ENCODE assay signal across 1 cellular context in the genomic region with DNA sequence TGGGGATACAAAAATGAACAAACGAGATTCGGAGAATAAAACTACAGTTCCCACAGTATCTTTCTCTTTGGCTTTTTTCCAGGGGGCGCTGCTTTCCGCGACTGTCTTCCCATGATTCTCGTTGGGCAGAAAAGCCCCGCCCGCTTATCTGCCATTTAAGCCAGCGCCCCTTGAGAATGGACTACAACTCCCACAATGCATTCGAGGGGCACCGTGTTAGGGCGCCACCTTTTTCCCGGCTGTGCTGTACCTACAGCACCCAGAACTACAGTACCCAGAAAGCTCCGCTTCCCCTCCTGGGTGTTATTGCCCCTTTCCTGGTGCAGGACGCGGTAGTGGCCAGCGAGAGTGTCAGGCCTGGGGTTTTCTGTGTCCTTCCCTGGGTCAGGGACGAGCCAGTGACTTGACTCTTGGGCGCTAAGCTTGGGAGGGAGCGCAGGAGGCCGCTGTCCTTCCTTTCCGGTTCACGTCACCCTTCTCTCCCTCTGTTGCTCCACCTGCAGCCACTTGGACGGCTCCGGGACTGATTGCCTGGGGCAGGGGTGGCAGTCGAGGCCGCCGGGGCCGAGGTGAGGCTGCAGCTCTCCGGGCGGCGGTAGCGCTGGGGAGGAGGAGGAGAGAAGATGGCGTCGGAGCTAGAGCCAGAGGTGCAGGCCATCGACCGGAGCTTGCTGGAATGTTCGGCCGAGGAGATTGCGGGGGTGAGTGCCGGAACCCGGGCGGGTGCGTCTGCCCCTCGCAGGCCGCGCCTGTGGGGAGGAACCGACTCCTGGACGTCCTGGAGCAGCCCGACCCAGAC.
TF ChIP-seq lines count a peak whose summit lies in the region.

A gene (plus strand): TSS at position 333 of the 799 bp plus-strand sequence. CDS start 291 bp downstream, at position 624.

TF ChIP-seq in K562, 482 proteins besides CTCF, POLR2A, EP300 and RAD21 (continued from another document and continues in another):
- TF ChIP-seq, protein P1, sequence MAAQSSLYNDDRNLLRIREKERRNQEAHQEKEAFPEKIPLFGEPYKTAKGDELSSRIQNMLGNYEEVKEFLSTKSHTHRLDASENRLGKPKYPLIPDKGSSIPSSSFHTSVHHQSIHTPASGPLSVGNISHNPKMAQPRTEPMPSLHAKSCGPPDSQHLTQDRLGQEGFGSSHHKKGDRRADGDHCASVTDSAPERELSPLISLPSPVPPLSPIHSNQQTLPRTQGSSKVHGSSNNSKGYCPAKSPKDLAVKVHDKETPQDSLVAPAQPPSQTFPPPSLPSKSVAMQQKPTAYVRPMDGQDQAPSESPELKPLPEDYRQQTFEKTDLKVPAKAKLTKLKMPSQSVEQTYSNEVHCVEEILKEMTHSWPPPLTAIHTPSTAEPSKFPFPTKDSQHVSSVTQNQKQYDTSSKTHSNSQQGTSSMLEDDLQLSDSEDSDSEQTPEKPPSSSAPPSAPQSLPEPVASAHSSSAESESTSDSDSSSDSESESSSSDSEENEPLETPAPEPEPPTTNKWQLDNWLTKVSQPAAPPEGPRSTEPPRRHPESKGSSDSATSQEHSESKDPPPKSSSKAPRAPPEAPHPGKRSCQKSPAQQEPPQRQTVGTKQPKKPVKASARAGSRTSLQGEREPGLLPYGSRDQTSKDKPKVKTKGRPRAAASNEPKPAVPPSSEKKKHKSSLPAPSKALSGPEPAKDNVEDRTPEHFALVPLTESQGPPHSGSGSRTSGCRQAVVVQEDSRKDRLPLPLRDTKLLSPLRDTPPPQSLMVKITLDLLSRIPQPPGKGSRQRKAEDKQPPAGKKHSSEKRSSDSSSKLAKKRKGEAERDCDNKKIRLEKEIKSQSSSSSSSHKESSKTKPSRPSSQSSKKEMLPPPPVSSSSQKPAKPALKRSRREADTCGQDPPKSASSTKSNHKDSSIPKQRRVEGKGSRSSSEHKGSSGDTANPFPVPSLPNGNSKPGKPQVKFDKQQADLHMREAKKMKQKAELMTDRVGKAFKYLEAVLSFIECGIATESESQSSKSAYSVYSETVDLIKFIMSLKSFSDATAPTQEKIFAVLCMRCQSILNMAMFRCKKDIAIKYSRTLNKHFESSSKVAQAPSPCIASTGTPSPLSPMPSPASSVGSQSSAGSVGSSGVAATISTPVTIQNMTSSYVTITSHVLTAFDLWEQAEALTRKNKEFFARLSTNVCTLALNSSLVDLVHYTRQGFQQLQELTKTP (IDR thresholded peaks at IDR 0.05; ENCODE audit: low read depth in 1 of 2, partially characterized antibody in 2 of 2): peak; percentile 80 to 99
- TF ChIP-seq, protein P2, sequence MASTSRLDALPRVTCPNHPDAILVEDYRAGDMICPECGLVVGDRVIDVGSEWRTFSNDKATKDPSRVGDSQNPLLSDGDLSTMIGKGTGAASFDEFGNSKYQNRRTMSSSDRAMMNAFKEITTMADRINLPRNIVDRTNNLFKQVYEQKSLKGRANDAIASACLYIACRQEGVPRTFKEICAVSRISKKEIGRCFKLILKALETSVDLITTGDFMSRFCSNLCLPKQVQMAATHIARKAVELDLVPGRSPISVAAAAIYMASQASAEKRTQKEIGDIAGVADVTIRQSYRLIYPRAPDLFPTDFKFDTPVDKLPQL (IDR thresholded peaks at IDR 0.05; ENCODE audit: extremely low read depth, insufficient read length): no peak
- TF ChIP-seq HDAC8 (tag; IDR thresholded peaks at IDR 0.05): no peak
- TF ChIP-seq DACH1 (IDR thresholded peaks at IDR 0.05; ENCODE audit: partially characterized antibody): peak; percentile 46
- TF ChIP-seq, protein P3, sequence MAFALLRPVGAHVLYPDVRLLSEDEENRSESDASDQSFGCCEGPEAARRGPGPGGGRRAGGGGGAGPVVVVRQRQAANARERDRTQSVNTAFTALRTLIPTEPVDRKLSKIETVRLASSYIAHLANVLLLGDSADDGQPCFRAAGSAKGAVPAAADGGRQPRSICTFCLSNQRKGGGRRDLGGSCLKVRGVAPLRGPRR (CRISPR knock-in tag; IDR thresholded peaks at IDR 0.05): no peak; the same call in 1 of the 2 replicates
- TF ChIP-seq, protein P4, sequence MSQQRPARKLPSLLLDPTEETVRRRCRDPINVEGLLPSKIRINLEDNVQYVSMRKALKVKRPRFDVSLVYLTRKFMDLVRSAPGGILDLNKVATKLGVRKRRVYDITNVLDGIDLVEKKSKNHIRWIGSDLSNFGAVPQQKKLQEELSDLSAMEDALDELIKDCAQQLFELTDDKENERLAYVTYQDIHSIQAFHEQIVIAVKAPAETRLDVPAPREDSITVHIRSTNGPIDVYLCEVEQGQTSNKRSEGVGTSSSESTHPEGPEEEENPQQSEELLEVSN (IDR thresholded peaks at IDR 0.05; ENCODE audit: borderline replicate concordance in 1 of 2, extremely low read depth in 1 of 2, insufficient read depth in 1 of 2, insufficient read length in 1 of 2, low read depth in 1 of 2, low read length in 1 of 2, poor library complexity in 1 of 2, severe bottlenecking in 1 of 2): peak in 1 of 2 experiments; percentile 20
- peak; percentile 80; the same call in 1 of the 2 replicates for TF ChIP-seq KLF6 (CRISPR knock-in tag; IDR thresholded peaks at IDR 0.05; ENCODE audit: borderline replicate concordance)
- no peak for TF ChIP-seq MAFG (tag; conservative IDR thresholded peaks at IDR 0.05)
- TF ChIP-seq XRCC5 (IDR thresholded peaks at IDR 0.05; ENCODE audit: low read depth, low read length): peak; percentile 79
- TF ChIP-seq, protein P5, sequence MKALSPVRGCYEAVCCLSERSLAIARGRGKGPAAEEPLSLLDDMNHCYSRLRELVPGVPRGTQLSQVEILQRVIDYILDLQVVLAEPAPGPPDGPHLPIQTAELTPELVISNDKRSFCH (CRISPR knock-in tag; IDR thresholded peaks at IDR 0.05): no peak
- TF ChIP-seq, protein P5 (tag; IDR thresholded peaks at IDR 0.05): peak; percentile 85
- TF ChIP-seq RUNX1 (IDR thresholded peaks at IDR 0.05; ENCODE audit: low read depth): no peak
- peak; percentile 85 for TF ChIP-seq EGR1 (conservative IDR thresholded peaks at IDR 0.05)
- TF ChIP-seq, protein P6, sequence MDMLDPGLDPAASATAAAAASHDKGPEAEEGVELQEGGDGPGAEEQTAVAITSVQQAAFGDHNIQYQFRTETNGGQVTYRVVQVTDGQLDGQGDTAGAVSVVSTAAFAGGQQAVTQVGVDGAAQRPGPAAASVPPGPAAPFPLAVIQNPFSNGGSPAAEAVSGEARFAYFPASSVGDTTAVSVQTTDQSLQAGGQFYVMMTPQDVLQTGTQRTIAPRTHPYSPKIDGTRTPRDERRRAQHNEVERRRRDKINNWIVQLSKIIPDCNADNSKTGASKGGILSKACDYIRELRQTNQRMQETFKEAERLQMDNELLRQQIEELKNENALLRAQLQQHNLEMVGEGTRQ (CRISPR knock-in tag; IDR thresholded peaks at IDR 0.05): no peak
- no peak for TF ChIP-seq ZNF586 (CRISPR knock-in tag; conservative IDR thresholded peaks at IDR 0.05)
- peak; percentile 62; the same call in 1 of the 2 replicates for TF ChIP-seq ZBTB1 (CRISPR knock-in tag; IDR thresholded peaks at IDR 0.05; ENCODE audit: borderline replicate concordance, low read depth)
- TF ChIP-seq SAFB (IDR thresholded peaks at IDR 0.05; ENCODE audit: borderline replicate concordance, low read depth, low read length): no peak
- peak; percentile 83 for TF ChIP-seq PHF20 (IDR thresholded peaks at IDR 0.05; ENCODE audit: partially characterized antibody)
- 0 out of 2 replicates have a peak, but pooled peaks have one; percentile 35 for TF ChIP-seq NR1H2 (CRISPR knock-in tag; IDR thresholded peaks at IDR 0.05)
- TF ChIP-seq, protein P7, sequence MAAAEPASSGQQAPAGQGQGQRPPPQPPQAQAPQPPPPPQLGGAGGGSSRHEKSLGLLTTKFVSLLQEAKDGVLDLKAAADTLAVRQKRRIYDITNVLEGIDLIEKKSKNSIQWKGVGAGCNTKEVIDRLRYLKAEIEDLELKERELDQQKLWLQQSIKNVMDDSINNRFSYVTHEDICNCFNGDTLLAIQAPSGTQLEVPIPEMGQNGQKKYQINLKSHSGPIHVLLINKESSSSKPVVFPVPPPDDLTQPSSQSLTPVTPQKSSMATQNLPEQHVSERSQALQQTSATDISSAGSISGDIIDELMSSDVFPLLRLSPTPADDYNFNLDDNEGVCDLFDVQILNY (CRISPR knock-in tag; IDR thresholded peaks at IDR 0.05): peak; percentile 84
- no peak for TF ChIP-seq ZNF121 (CRISPR knock-in tag; conservative IDR thresholded peaks at IDR 0.05)
- 0 out of 2 replicates have a peak, but pooled peaks have one; percentile 29 for TF ChIP-seq STAG1 (CRISPR knock-in tag; IDR thresholded peaks at IDR 0.05; ENCODE audit: borderline replicate concordance)
- TF ChIP-seq, protein P8, sequence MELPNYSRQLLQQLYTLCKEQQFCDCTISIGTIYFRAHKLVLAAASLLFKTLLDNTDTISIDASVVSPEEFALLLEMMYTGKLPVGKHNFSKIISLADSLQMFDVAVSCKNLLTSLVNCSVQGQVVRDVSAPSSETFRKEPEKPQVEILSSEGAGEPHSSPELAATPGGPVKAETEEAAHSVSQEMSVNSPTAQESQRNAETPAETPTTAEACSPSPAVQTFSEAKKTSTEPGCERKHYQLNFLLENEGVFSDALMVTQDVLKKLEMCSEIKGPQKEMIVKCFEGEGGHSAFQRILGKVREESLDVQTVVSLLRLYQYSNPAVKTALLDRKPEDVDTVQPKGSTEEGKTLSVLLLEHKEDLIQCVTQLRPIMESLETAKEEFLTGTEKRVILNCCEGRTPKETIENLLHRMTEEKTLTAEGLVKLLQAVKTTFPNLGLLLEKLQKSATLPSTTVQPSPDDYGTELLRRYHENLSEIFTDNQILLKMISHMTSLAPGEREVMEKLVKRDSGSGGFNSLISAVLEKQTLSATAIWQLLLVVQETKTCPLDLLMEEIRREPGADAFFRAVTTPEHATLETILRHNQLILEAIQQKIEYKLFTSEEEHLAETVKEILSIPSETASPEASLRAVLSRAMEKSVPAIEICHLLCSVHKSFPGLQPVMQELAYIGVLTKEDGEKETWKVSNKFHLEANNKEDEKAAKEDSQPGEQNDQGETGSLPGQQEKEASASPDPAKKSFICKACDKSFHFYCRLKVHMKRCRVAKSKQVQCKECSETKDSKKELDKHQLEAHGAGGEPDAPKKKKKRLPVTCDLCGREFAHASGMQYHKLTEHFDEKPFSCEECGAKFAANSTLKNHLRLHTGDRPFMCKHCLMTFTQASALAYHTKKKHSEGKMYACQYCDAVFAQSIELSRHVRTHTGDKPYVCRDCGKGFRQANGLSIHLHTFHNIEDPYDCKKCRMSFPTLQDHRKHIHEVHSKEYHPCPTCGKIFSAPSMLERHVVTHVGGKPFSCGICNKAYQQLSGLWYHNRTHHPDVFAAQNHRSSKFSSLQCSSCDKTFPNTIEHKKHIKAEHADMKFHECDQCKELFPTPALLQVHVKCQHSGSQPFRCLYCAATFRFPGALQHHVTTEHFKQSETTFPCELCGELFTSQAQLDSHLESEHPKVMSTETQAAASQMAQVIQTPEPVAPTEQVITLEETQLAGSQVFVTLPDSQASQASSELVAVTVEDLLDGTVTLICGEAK (IDR thresholded peaks at IDR 0.05): peak; percentile 91
- TF ChIP-seq, protein P8 (CRISPR knock-in tag; IDR thresholded peaks at IDR 0.05): no peak
- TF ChIP-seq ZZZ3 (IDR thresholded peaks at IDR 0.05): no peak
- TF ChIP-seq ZNF134 (CRISPR knock-in tag; conservative IDR thresholded peaks at IDR 0.05): peak; percentile 66
- peak; percentile 94 for TF ChIP-seq SP1 (CRISPR knock-in tag; IDR thresholded peaks at IDR 0.05)
- TF ChIP-seq SRF (CRISPR knock-in tag; IDR thresholded peaks at IDR 0.05): peak in 1 of 2 experiments; percentile 92; a peak in 2 of 4 replicates
- TF ChIP-seq POLR2AphosphoS5 (IDR thresholded peaks at IDR 0.05; ENCODE audit: control insufficient read depth, insufficient read depth, low read depth, low read length): peak; percentile 79
- 0 out of 2 replicates have a peak, but pooled peaks have one; percentile 52 for TF ChIP-seq HLTF (IDR thresholded peaks at IDR 0.05)
- no peak for TF ChIP-seq ZNF253 (CRISPR knock-in tag; conservative IDR thresholded peaks at IDR 0.05)
- TF ChIP-seq TRIM28 (IDR thresholded peaks at IDR 0.05): peak; percentile 51; the same call in 1 of the 2 replicates
- TF ChIP-seq ZNF445 (CRISPR knock-in tag; IDR thresholded peaks at IDR 0.05; ENCODE audit: low read depth): no peak
- TF ChIP-seq, protein P9, sequence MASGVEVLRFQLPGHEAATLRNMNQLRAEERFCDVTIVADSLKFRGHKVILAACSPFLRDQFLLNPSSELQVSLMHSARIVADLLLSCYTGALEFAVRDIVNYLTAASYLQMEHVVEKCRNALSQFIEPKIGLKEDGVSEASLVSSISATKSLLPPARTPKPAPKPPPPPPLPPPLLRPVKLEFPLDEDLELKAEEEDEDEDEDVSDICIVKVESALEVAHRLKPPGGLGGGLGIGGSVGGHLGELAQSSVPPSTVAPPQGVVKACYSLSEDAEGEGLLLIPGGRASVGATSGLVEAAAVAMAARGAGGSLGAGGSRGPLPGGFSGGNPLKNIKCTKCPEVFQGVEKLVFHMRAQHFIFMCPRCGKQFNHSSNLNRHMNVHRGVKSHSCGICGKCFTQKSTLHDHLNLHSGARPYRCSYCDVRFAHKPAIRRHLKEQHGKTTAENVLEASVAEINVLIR (CRISPR knock-in tag; IDR thresholded peaks at IDR 0.05): peak; percentile 87
- peak; percentile 72; the same call in 1 of the 2 replicates for TF ChIP-seq NR4A1 (CRISPR knock-in tag; IDR thresholded peaks at IDR 0.05)
- no peak for TF ChIP-seq NR4A1 (tag; IDR thresholded peaks at IDR 0.05)
- no peak for TF ChIP-seq CBX2 (IDR thresholded peaks at IDR 0.05; ENCODE audit: insufficient read depth, low read length, poor library complexity, severe bottlenecking)
- TF ChIP-seq ASH1L (IDR thresholded peaks at IDR 0.05; ENCODE audit: borderline replicate concordance, low read depth, partially characterized antibody): peak; percentile 82
- TF ChIP-seq KDM4B (IDR thresholded peaks at IDR 0.05; ENCODE audit: borderline replicate concordance in 2 of 2, low read depth in 1 of 2): peak in 1 of 2 experiments; percentile 77; a peak in 1 of 4 replicates
